In the genomic region with DNA sequence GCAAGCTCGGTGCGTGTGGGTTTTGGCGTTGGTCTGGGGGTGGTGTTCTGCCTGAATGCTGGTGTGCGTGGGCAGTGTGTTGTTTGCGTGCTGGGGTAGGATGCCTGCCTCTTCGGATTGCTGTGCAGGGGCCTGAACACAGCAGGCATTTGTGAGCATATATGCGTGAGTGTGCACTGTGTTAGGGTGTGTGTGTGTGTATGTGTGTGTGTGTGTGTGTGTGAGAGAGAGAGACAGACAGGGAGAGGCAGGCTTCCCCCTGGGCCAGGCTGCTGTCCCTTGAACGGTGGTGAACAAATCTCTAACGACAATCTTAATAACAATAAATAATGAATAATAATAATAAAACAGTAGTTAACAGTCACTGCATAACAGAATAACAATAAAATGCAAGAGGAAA, we compare ENCODE assay signal across 7 cellular contexts.
DNase-seq lines count a peak whose midpoint lies in the region; ATAC-seq and TF ChIP-seq lines count a peak whose summit lies in the region.
"Not testable (repeated sequence)": the region's sequence is repeated elsewhere in the genome, so short reads cannot be mapped to it uniquely, and the experiment has no call there.

No MANE protein-coding gene starts in this region.

- not testable (repeated sequence) for TF ChIP-seq CTCF in Peyer's patch (IDR thresholded peaks at IDR 0.05); endothelial cell (IDR thresholded peaks at IDR 0.05; ENCODE audit: unreplicated experiment)

- H3K4me1 Mint-ChIP-seq in activated CD4-positive, alpha-beta T cell treated with anti-CD3 and anti-CD28 coated beads, Interleukin-2, amount 10 ng/mL, durations not matched to agents 7 days and 5 days; activated T-helper 2 cell treated with anti-CD3 and anti-CD28 coated beads, Interferon-gamma antibody, Interleukin-2, Interleukin-4, amounts not matched to agents 10 μg/mL and 5 μg/mL and 100 μg/mL, durations not matched to agents 14 hours and 24 hours and 36 hours (ENCODE audit: low read depth); endothelial cell (ENCODE audit: unreplicated experiment); memory B cell; natural killer cell treated with Interleukin-12 subunit alpha and Interleukin-12 subunit beta and Interleukin-15 and Interleukin-18, amount 100 ng/mL, for 72 hours (ENCODE audit: low read depth in 2 of 2); stimulated activated memory B cell treated with anti-CD40 and anti-IgM and Interleukin-4, amounts not matched to agents 10 μg/mL and 1 μg/mL and 100 μg/mL, for 72 hours: not testable (repeated sequence)

- not testable (repeated sequence) for H3K9me3 Mint-ChIP-seq in activated CD4-positive, alpha-beta T cell treated with anti-CD3 and anti-CD28 coated beads, Interleukin-2, amount 10 ng/mL, durations not matched to agents 7 days and 5 days; activated T-helper 2 cell treated with anti-CD3 and anti-CD28 coated beads, Interferon-gamma antibody, Interleukin-2, Interleukin-4, amounts not matched to agents 10 μg/mL and 5 μg/mL and 100 μg/mL, durations not matched to agents 14 hours and 24 hours and 36 hours; endothelial cell (ENCODE audit: unreplicated experiment); memory B cell; natural killer cell treated with Interleukin-12 subunit alpha and Interleukin-12 subunit beta and Interleukin-15 and Interleukin-18, amount 100 ng/mL, for 72 hours; stimulated activated memory B cell treated with anti-CD40 and anti-IgM and Interleukin-4, amounts not matched to agents 10 μg/mL and 1 μg/mL and 100 μg/mL, for 72 hours

- peak overlapping the region; percentile 6 for H3K4me3 Mint-ChIP-seq in activated CD4-positive, alpha-beta T cell treated with anti-CD3 and anti-CD28 coated beads, Interleukin-2, amount 10 ng/mL, durations not matched to agents 7 days and 5 days
- H3K4me3 Mint-ChIP-seq in activated T-helper 2 cell treated with anti-CD3 and anti-CD28 coated beads, Interferon-gamma antibody, Interleukin-2, Interleukin-4, amounts not matched to agents 10 μg/mL and 5 μg/mL and 100 μg/mL, durations not matched to agents 14 hours and 24 hours and 36 hours (ENCODE audit: low read depth), result peak overlapping the region; percentile 54
- H3K4me3 Mint-ChIP-seq in endothelial cell (ENCODE audit: unreplicated experiment), result not testable (repeated sequence)
- peak overlapping the region; percentile 24 for H3K4me3 Mint-ChIP-seq in memory B cell
- H3K4me3 Mint-ChIP-seq in natural killer cell treated with Interleukin-12 subunit alpha and Interleukin-12 subunit beta and Interleukin-15 and Interleukin-18, amount 100 ng/mL, for 72 hours, result peak overlapping the region; percentile 63
- peak overlapping the region; percentile 39 for H3K4me3 Mint-ChIP-seq in stimulated activated memory B cell treated with anti-CD40 and anti-IgM and Interleukin-4, amounts not matched to agents 10 μg/mL and 1 μg/mL and 100 μg/mL, for 72 hours

- intact Hi-C loops in activated T-helper 2 cell treated with anti-CD3 and anti-CD28 coated beads, Interferon-gamma antibody, Interleukin-2, Interleukin-4, amounts not matched to agents 10 μg/mL and 5 μg/mL and 100 μg/mL, durations not matched to agents 14 hours and 24 hours and 36 hours (cut with micrococcal nuclease), result not testable (repeated sequence)

- not testable (repeated sequence) for ATAC-seq in memory B cell (ENCODE audit: low read depth); natural killer cell treated with Interleukin-12 subunit alpha and Interleukin-12 subunit beta and Interleukin-15 and Interleukin-18, amount 100 ng/mL, for 72 hours; stimulated activated memory B cell treated with anti-CD40 and anti-IgM and Interleukin-4, amounts not matched to agents 10 μg/mL and 1 μg/mL and 100 μg/mL, for 72 hours

- POLR2A ChIA-PET in activated CD4-positive, alpha-beta T cell treated with anti-CD3 and anti-CD28 coated beads, Interleukin-2, amount 10 ng/mL, durations not matched to agents 7 days and 5 days (lab: Charles Lee), result not testable (repeated sequence)

- CTCF ChIA-PET in activated CD4-positive, alpha-beta T cell treated with anti-CD3 and anti-CD28 coated beads, Interleukin-2, amount 10 ng/mL, durations not matched to agents 7 days and 5 days (lab: Charles Lee), result not testable (repeated sequence)

- TF ChIP-seq POLR2A in Peyer's patch (IDR thresholded peaks at IDR 0.05), result not testable (repeated sequence)

- H3K9me3 ChIP-seq in Peyer's patch, result not testable (repeated sequence)

- H3K27me3 Mint-ChIP-seq in activated CD4-positive, alpha-beta T cell treated with anti-CD3 and anti-CD28 coated beads, Interleukin-2, amount 10 ng/mL, durations not matched to agents 7 days and 5 days; activated T-helper 2 cell treated with anti-CD3 and anti-CD28 coated beads, Interferon-gamma antibody, Interleukin-2, Interleukin-4, amounts not matched to agents 10 μg/mL and 5 μg/mL and 100 μg/mL, durations not matched to agents 14 hours and 24 hours and 36 hours (ENCODE audit: low read depth); endothelial cell (ENCODE audit: unreplicated experiment); memory B cell; natural killer cell treated with Interleukin-12 subunit alpha and Interleukin-12 subunit beta and Interleukin-15 and Interleukin-18, amount 100 ng/mL, for 72 hours; stimulated activated memory B cell treated with anti-CD40 and anti-IgM and Interleukin-4, amounts not matched to agents 10 μg/mL and 1 μg/mL and 100 μg/mL, for 72 hours: not testable (repeated sequence)

- not testable (repeated sequence) for H3K4me3 ChIP-seq in Peyer's patch

- DNase-seq in Peyer's patch (peak in 2 of 3 donors; percentile 13 to 33), endothelial cell (ENCODE audit: low spot score) (peak; percentile 2), memory B cell (ENCODE audit: low spot score in 2 of 2) (peak in 1 of 2 donors; percentile 7)
- DNase-seq in activated CD4-positive, alpha-beta T cell treated with anti-CD3 and anti-CD28 coated beads, Interleukin-2, amount 10 ng/mL, durations not matched to agents 7 days and 5 days, result peak; percentile 6
- DNase-seq in activated T-helper 2 cell treated with anti-CD3 and anti-CD28 coated beads, Interferon-gamma antibody, Interleukin-2, Interleukin-4, amounts not matched to agents 10 μg/mL and 5 μg/mL and 100 μg/mL, durations not matched to agents 14 hours and 24 hours and 36 hours (ENCODE audit: low spot score), result peak; percentile 5
- not testable (repeated sequence) for DNase-seq in natural killer cell treated with Interleukin-12 subunit alpha and Interleukin-12 subunit beta and Interleukin-15 and Interleukin-18, amount 100 ng/mL, for 72 hours (ENCODE audit: low spot score)

- H3K36me3 ChIP-seq in Peyer's patch, result not testable (repeated sequence)

- not testable (repeated sequence) for H3K27ac ChIP-seq in Peyer's patch

- H3K27ac Mint-ChIP-seq in activated CD4-positive, alpha-beta T cell treated with anti-CD3 and anti-CD28 coated beads, Interleukin-2, amount 10 ng/mL, durations not matched to agents 7 days and 5 days, result peak overlapping the region; percentile 64
- not testable (repeated sequence) for H3K27ac Mint-ChIP-seq in activated T-helper 2 cell treated with anti-CD3 and anti-CD28 coated beads, Interferon-gamma antibody, Interleukin-2, Interleukin-4, amounts not matched to agents 10 μg/mL and 5 μg/mL and 100 μg/mL, durations not matched to agents 14 hours and 24 hours and 36 hours; endothelial cell (ENCODE audit: unreplicated experiment); memory B cell; stimulated activated memory B cell treated with anti-CD40 and anti-IgM and Interleukin-4, amounts not matched to agents 10 μg/mL and 1 μg/mL and 100 μg/mL, for 72 hours
- peak overlapping the region in 1 of 2 donors; percentile 72 for H3K27ac Mint-ChIP-seq in natural killer cell treated with Interleukin-12 subunit alpha and Interleukin-12 subunit beta and Interleukin-15 and Interleukin-18, amount 100 ng/mL, for 72 hours

- H3K4me1 ChIP-seq in Peyer's patch, result not testable (repeated sequence)

- H3K27me3 ChIP-seq in Peyer's patch, result not testable (repeated sequence)

- H3K36me3 Mint-ChIP-seq in activated CD4-positive, alpha-beta T cell treated with anti-CD3 and anti-CD28 coated beads, Interleukin-2, amount 10 ng/mL, durations not matched to agents 7 days and 5 days (ENCODE audit: low read depth); activated T-helper 2 cell treated with anti-CD3 and anti-CD28 coated beads, Interferon-gamma antibody, Interleukin-2, Interleukin-4, amounts not matched to agents 10 μg/mL and 5 μg/mL and 100 μg/mL, durations not matched to agents 14 hours and 24 hours and 36 hours (ENCODE audit: low read depth); endothelial cell (ENCODE audit: low read depth, unreplicated experiment); memory B cell; natural killer cell treated with Interleukin-12 subunit alpha and Interleukin-12 subunit beta and Interleukin-15 and Interleukin-18, amount 100 ng/mL, for 72 hours; stimulated activated memory B cell treated with anti-CD40 and anti-IgM and Interleukin-4, amounts not matched to agents 10 μg/mL and 1 μg/mL and 100 μg/mL, for 72 hours: not testable (repeated sequence)
